ENCODE assay signal across 35 cellular contexts in genomic region chr4:158346576-158346975, GRCh38.
"Had no signal": no experiment of that assay in that cellular context is flagged by ENCODE, and none has a peak within 500 bp of the region (broad histone marks: within the 10 kb centered on the region; RNA-seq: fewer than 3 reads in every experiment).

No MANE protein-coding gene starts in this region.

- H2AFZ ChIP-seq: hepatocyte had no signal

- H3K27me3 Mint-ChIP-seq: activated B cell treated with CpG ODN at 0.5 μM for 24 hours; activated naive CD4-positive, alpha-beta T cell treated with anti-CD3 and anti-CD28 coated beads, Interleukin-2, amount 10 ng/mL, durations not matched to agents 7 days and 5 days; activated naive CD8-positive, alpha-beta T cell treated with anti-CD3 and anti-CD28 coated beads, Interleukin-2, amount 10 ng/mL, durations not matched to agents 7 days and 5 days; activated T-cell treated with anti-CD3 and anti-CD28 coated beads, Interleukin-2, amount 50 U/mL, for 24 hours; central memory CD8-positive, alpha-beta T cell; T-helper 17 cell had no signal

- H3K27me3 ChIP-seq: brain microvascular endothelial cell, dorsolateral prefrontal cortex, foreskin keratinocyte, gastrocnemius medialis, hepatocyte had no signal

- H3K36me3 Mint-ChIP-seq: activated naive CD4-positive, alpha-beta T cell treated with anti-CD3 and anti-CD28 coated beads, Interleukin-2, amount 10 ng/mL, durations not matched to agents 7 days and 5 days; activated naive CD4-positive, alpha-beta T cell treated with anti-CD3 and anti-CD28 coated beads, Interleukin-2, amount 50 U/mL, for 72 hours; activated naive CD8-positive, alpha-beta T cell treated with anti-CD3 and anti-CD28 coated beads, Interleukin-2, amount 10 ng/mL, durations not matched to agents 7 days and 5 days had no signal

- FAIRE-seq: astrocyte, bronchial epithelial cell had no signal

- H3K4me1 ChIP-seq: foreskin keratinocyte, gastrocnemius medialis, heart left ventricle had no signal

- H3K4me3 Mint-ChIP-seq: activated B cell treated with CpG ODN at 0.5 μM for 24 hours; activated naive CD4-positive, alpha-beta T cell treated with anti-CD3 and anti-CD28 coated beads, Interleukin-2, amount 10 ng/mL, durations not matched to agents 7 days and 5 days; activated naive CD8-positive, alpha-beta T cell treated with anti-CD3 and anti-CD28 coated beads, Interleukin-2, amount 10 ng/mL, durations not matched to agents 7 days and 5 days; activated T-cell treated with anti-CD3 and anti-CD28 coated beads, Interleukin-2, amount 50 U/mL, for 24 hours; activated T-cell treated with anti-CD3 and anti-CD28 coated beads, Interleukin-2, amount 50 U/mL, for 72 hours; central memory CD8-positive, alpha-beta T cell; dendritic cell treated with granulocyte-macrophage colony-stimulating factor and Interleukin-4, amounts not matched to agents 40 ng/mL and 50 ng/mL, for 4 days; endodermal cell; T-helper 17 cell; T-helper 2 cell treated with Interferon-gamma antibody and Interleukin-4, amounts not matched to agents 5 μg/mL and 100 μg/mL, for 36 hours had no signal

- H3K27ac ChIP-seq: brain microvascular endothelial cell, coronary artery, dorsolateral prefrontal cortex, foreskin keratinocyte, gastrocnemius medialis, heart left ventricle, hepatocyte, WERI-Rb-1 had no signal

- H3K4me3 ChIP-seq: coronary artery, dorsolateral prefrontal cortex, gastrocnemius medialis, heart left ventricle, hepatocyte had no signal

- DNase-seq: activated B cell treated with CpG ODN at 0.5 μM for 24 hours; activated CD4-positive, alpha-beta T cell treated with anti-CD3 and anti-CD28 coated beads for 48 hours; activated CD4-positive, alpha-beta T cell treated with anti-CD3 and anti-CD28 coated beads, Interleukin-2, amount 50 U/mL, for 1 hour; activated CD4-positive, alpha-beta T cell treated with anti-CD3 and anti-CD28 coated beads, Interleukin-2, amount 50 U/mL, for 48 hours; activated CD8-positive, alpha-beta memory T cell treated with anti-CD3 and anti-CD28 coated beads, Interleukin-2, amount 50 U/mL, for 48 hours; activated gamma-delta T cell; activated naive CD4-positive, alpha-beta T cell; activated naive CD4-positive, alpha-beta T cell treated with anti-CD3 and anti-CD28 coated beads, Interleukin-2, amount 10 ng/mL, durations not matched to agents 7 days and 5 days; activated naive CD8-positive, alpha-beta T cell treated with anti-CD3 and anti-CD28 coated beads, Interleukin-2, amount 10 ng/mL, durations not matched to agents 7 days and 5 days; activated T-cell treated with anti-CD3 and anti-CD28 coated beads for 4 hours; activated T-cell treated with anti-CD3 and anti-CD28 coated beads, Interleukin-2, amount 50 U/mL, for 24 hours; activated T-cell treated with anti-CD3 and anti-CD28 coated beads, Interleukin-2, amount 50 U/mL, for 72 hours; amniotic stem cell; anterior cingulate cortex; brain microvascular endothelial cell; dorsolateral prefrontal cortex; effector memory CD4-positive, alpha-beta T cell; endodermal cell; foreskin keratinocyte; gastrocnemius medialis; glutamatergic neuron; heart left ventricle; T-helper 17 cell; T1000; WERI-Rb-1 had no signal

- ATAC-seq: activated CD4-positive, CD25-positive, alpha-beta regulatory T cell treated with anti-CD3 and anti-CD28 coated beads, Interleukin-2, amount 50 U/mL, for 24 hours; activated naive CD4-positive, alpha-beta T cell treated with anti-CD3 and anti-CD28 coated beads, Interleukin-2, amount 50 U/mL, for 72 hours; activated T-cell treated with anti-CD3 and anti-CD28 coated beads, Interleukin-2, amount 50 U/mL, for 72 hours; esophagus mucosa; foreskin keratinocyte; gastrocnemius medialis; heart left ventricle; T-helper 17 cell had no signal

- H3K4me2 ChIP-seq: hepatocyte had no signal

- H3K9me3 ChIP-seq: gastrocnemius medialis, heart left ventricle had no signal

- H3K27ac Mint-ChIP-seq: activated B cell treated with CpG ODN at 0.5 μM for 24 hours; activated naive CD4-positive, alpha-beta T cell treated with anti-CD3 and anti-CD28 coated beads, Interleukin-2, amount 10 ng/mL, durations not matched to agents 7 days and 5 days; activated naive CD4-positive, alpha-beta T cell treated with anti-CD3 and anti-CD28 coated beads, Interleukin-2, amount 50 U/mL, for 72 hours; activated naive CD8-positive, alpha-beta T cell treated with anti-CD3 and anti-CD28 coated beads, Interleukin-2, amount 10 ng/mL, durations not matched to agents 7 days and 5 days; activated T-cell treated with anti-CD3 and anti-CD28 coated beads, Interleukin-2, amount 50 U/mL, for 24 hours; activated T-cell treated with anti-CD3 and anti-CD28 coated beads, Interleukin-2, amount 50 U/mL, for 72 hours; dendritic cell treated with granulocyte-macrophage colony-stimulating factor and Interleukin-4, amounts not matched to agents 40 ng/mL and 50 ng/mL, for 4 days; endodermal cell; T-helper 17 cell; T-helper 2 cell treated with Interferon-gamma antibody and Interleukin-4, amounts not matched to agents 5 μg/mL and 100 μg/mL, for 36 hours had no signal

- H3K79me2 ChIP-seq: hepatocyte had no signal

- H3K36me3 ChIP-seq: brain microvascular endothelial cell, gastrocnemius medialis, heart left ventricle, WERI-Rb-1 had no signal

- H3K4me1 Mint-ChIP-seq: activated B cell treated with CpG ODN at 0.5 μM for 24 hours; activated naive CD4-positive, alpha-beta T cell treated with anti-CD3 and anti-CD28 coated beads, Interleukin-2, amount 10 ng/mL, durations not matched to agents 7 days and 5 days; activated naive CD8-positive, alpha-beta T cell treated with anti-CD3 and anti-CD28 coated beads, Interleukin-2, amount 10 ng/mL, durations not matched to agents 7 days and 5 days; central memory CD8-positive, alpha-beta T cell; endodermal cell; T-helper 17 cell had no signal

- H3K9me3 Mint-ChIP-seq: activated B cell treated with CpG ODN at 0.5 μM for 24 hours; activated naive CD4-positive, alpha-beta T cell treated with anti-CD3 and anti-CD28 coated beads, Interleukin-2, amount 10 ng/mL, durations not matched to agents 7 days and 5 days; activated naive CD4-positive, alpha-beta T cell treated with anti-CD3 and anti-CD28 coated beads, Interleukin-2, amount 50 U/mL, for 72 hours; activated naive CD8-positive, alpha-beta T cell treated with anti-CD3 and anti-CD28 coated beads, Interleukin-2, amount 10 ng/mL, durations not matched to agents 7 days and 5 days; activated T-cell treated with anti-CD3 and anti-CD28 coated beads, Interleukin-2, amount 50 U/mL, for 24 hours; activated T-cell treated with anti-CD3 and anti-CD28 coated beads, Interleukin-2, amount 50 U/mL, for 72 hours; dendritic cell treated with granulocyte-macrophage colony-stimulating factor and Interleukin-4, amounts not matched to agents 40 ng/mL and 50 ng/mL, for 4 days; endodermal cell; T-helper 2 cell treated with Interferon-gamma antibody and Interleukin-4, amounts not matched to agents 5 μg/mL and 100 μg/mL, for 36 hours had no signal
